ENCODE assay signal across 8 cellular contexts in genomic region chr1:21586926-21587601, GRCh38.
A peak's percentile ranks its signal among the peaks of the same experiment; 100 is the strongest.
DNase-seq lines count a peak whose midpoint lies in the region; ATAC-seq and TF ChIP-seq lines count a peak whose summit lies in the region.

No MANE protein-coding gene starts in this region.

- CTCF ChIA-PET in HEK293T (lab: Yijun Ruan, JAX) = no interaction called here

- no peaks in the 10 kb centered on the region for H3K9me3 ChIP-seq in mucosa of descending colon

- H3K4me3 ChIP-seq in epithelial cell of esophagus (ENCODE audit: low read length) (no peak overlapping the region), mucosa of descending colon (no peak overlapping the region)

- H3K4me1 ChIP-seq in mucosa of descending colon (ENCODE audit: low read depth) = peaks cover 5% of the 10 kb centered on the region

- peak; percentile 87 for ATAC-seq in mucosa of descending colon
- ATAC-seq in HG02981 (IDR thresholded peaks at IDR 0.05; ENCODE audit: unreplicated experiment) = no peak
- ATAC-seq in GM19467 (IDR thresholded peaks at IDR 0.05; ENCODE audit: unreplicated experiment) = no peak

- no peaks in the 10 kb centered on the region for H3K36me3 ChIP-seq in mucosa of descending colon (ENCODE audit: low read depth)

- no peak for TF ChIP-seq CTCF in epithelial cell of esophagus (IDR thresholded peaks at IDR 0.05; ENCODE audit: insufficient read depth, low read depth, low read length, missing control alignments)
- TF ChIP-seq CTCF in mucosa of descending colon (IDR thresholded peaks at IDR 0.05) = no peak

- DNase-seq in AG20443 (ENCODE audit: low spot score) = peak; percentile 90
- peak; percentile 35 for DNase-seq in NCI-H2196 treated with DMSO at 0.1 percent for 48 hours (lab: John Stamatoyannopoulos, UW; ENCODE audit: unreplicated experiment)
- DNase-seq in epithelial cell of esophagus (ENCODE audit: low read depth) = peak; percentile 79
- peak; percentile 39 to 73 (median 46) for DNase-seq in mucosa of descending colon
- no peak for DNase-seq in pons (ENCODE audit: low spot score)
- DNase-seq in HEK293T (ENCODE audit: extremely low spot score) = no peak

- POLR2A ChIA-PET in HEK293T (lab: Yijun Ruan, JAX) = no interaction called here

- intact Hi-C loops in mucosa of descending colon (cut with DNase I, micrococcal nuclease) = loop anchor here in 1 of 2 donors (2.0 kb wide), 1 partner anchor 72 kb away; no protein-coding TSS in a partner anchor

TF ChIP-seq in HEK293T, 16 proteins besides CTCF, POLR2A, EP300 and RAD21:
- TF ChIP-seq NFRKB (IDR thresholded peaks at IDR 0.05) (no peak), ZNF384 (IDR thresholded peaks at IDR 0.05) (no peak), FOXA1 (IDR thresholded peaks at IDR 0.05) (no peak), LEF1 (IDR thresholded peaks at IDR 0.05; ENCODE audit: borderline replicate concordance) (no peak), FOXM1 (IDR thresholded peaks at IDR 0.05; ENCODE audit: borderline replicate concordance) (no peak)
- TF ChIP-seq, protein P1, sequence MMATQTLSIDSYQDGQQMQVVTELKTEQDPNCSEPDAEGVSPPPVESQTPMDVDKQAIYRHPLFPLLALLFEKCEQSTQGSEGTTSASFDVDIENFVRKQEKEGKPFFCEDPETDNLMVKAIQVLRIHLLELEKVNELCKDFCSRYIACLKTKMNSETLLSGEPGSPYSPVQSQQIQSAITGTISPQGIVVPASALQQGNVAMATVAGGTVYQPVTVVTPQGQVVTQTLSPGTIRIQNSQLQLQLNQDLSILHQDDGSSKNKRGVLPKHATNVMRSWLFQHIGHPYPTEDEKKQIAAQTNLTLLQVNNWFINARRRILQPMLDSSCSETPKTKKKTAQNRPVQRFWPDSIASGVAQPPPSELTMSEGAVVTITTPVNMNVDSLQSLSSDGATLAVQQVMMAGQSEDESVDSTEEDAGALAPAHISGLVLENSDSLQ (IDR thresholded peaks at IDR 0.05) = no peak

Comparison
In these comparisons a context has a peak if more than half of its experiments do, and no peak if none do; other contexts are left out.
1. DNase-seq: peak in AG20443 (single experiment), NCI-H2196 treated with DMSO at 0.1 percent for 48 hours (single experiment), epithelial cell of esophagus (single experiment) and mucosa of descending colon (3 of 3); none in pons (single experiment) and HEK293T (single experiment).